ENCODE assay signal across 17 cellular contexts in genomic region chr6:47141166-47141565, GRCh38.
"Had no signal": no experiment of that assay in that cellular context is flagged by ENCODE, and none has a peak within 500 bp of the region (broad histone marks: within the 10 kb centered on the region; RNA-seq: fewer than 3 reads in every experiment).

No MANE protein-coding gene starts in this region.

- DNase-seq: heart left ventricle; hippocampal formation; left colon; left ventricle myocardium superior; naive thymus-derived CD4-positive, alpha-beta T cell; nephron progenitor cell; ovary; sigmoid colon; small intestine; stimulated activated CD4-positive, alpha-beta T cell treated with anti-CD3 and anti-CD28 coated beads, Interleukin-12 subunit alpha, Interleukin-12 subunit beta, amount 100 ng/mL, for 4 hours; stimulated activated naive CD4-positive, alpha-beta T cell treated with Interleukin-2 at 50 U/mL for 16 hours; thyroid gland; upper lobe of left lung; uterus had no signal

- H3K9me3 ChIP-seq: ovary, right atrium auricular region, sigmoid colon, suprapubic skin, thyroid gland, upper lobe of left lung, uterus had no signal

- H3K27ac ChIP-seq: heart left ventricle, ovary, right atrium auricular region, sigmoid colon, suprapubic skin, thyroid gland, upper lobe of left lung, uterus had no signal

- H3K27me3 ChIP-seq: heart left ventricle, ovary, right atrium auricular region, sigmoid colon, suprapubic skin, thyroid gland, upper lobe of left lung, uterus had no signal

- H3K4me3 ChIP-seq: heart left ventricle, lung, ovary, right atrium auricular region, sigmoid colon, suprapubic skin, thyroid gland, upper lobe of left lung, uterus had no signal

- H3K4me1 ChIP-seq: suprapubic skin, thyroid gland, upper lobe of left lung, uterus had no signal

- ATAC-seq: heart left ventricle; left colon; left ventricle myocardium superior; naive thymus-derived CD4-positive, alpha-beta T cell had no signal

- H3K36me3 ChIP-seq: heart left ventricle, ovary, right atrium auricular region, sigmoid colon, suprapubic skin, thyroid gland, upper lobe of left lung, uterus had no signal
